9 cellular contexts compared by ENCODE assay signal in genomic region chr6:142850653-142851434, GRCh38.
A peak's percentile ranks its signal among the peaks of the same experiment; 100 is the strongest.
DNase-seq lines count a peak whose midpoint lies in the region; ATAC-seq and TF ChIP-seq lines count a peak whose summit lies in the region.
"Had no signal": no experiment of that assay in that cellular context is flagged by ENCODE, and none has a peak within 500 bp of the region (broad histone marks: within the 10 kb centered on the region; RNA-seq: fewer than 3 reads in every experiment).

No MANE protein-coding gene starts in this region.

- H3K9me3 ChIP-seq in psoas muscle, result no peaks in the 10 kb centered on the region

- peaks cover 5% of the 10 kb centered on the region for H3K9me2 ChIP-seq in GM23338 (ENCODE audit: insufficient read depth)

- CTCF ChIA-PET in activated CD4-positive, alpha-beta memory T cell treated with anti-CD3 and anti-CD28 coated beads, Interleukin-2, amount 10 ng/mL, durations not matched to agents 7 days and 5 days (lab: Charles Lee), result interaction anchor here (1.3 to 1.6 kb wide), 2 partner anchors 8 to 75 kb away, joined by 3 to 4 read pairs; no protein-coding TSS in a partner anchor

- 44 to 78% (median 57%) methylated on average over 3 of the region's 3 CpGs for WGBS in psoas muscle, 3 donors

- no peak overlapping the region for H2AFZ ChIP-seq in GM23338

- H3K9me3 Mint-ChIP-seq in activated T-cell treated with anti-CD3 and anti-CD28 coated beads, Interleukin-2, amount 50 U/mL, for 4 hours, result peaks cover 5% of the 10 kb centered on the region
- H3K9me3 Mint-ChIP-seq in activated CD4-positive, alpha-beta memory T cell treated with anti-CD3 and anti-CD28 coated beads, Interleukin-2, amount 10 ng/mL, durations not matched to agents 7 days and 5 days, result no peaks in the 10 kb centered on the region
- H3K9me3 Mint-ChIP-seq in nephron progenitor cell, result no peaks in the 10 kb centered on the region
- no peaks in the 10 kb centered on the region for H3K9me3 Mint-ChIP-seq in GM23338

- H3K79me2 ChIP-seq in GM23338 (replicated peaks; ENCODE audit: insufficient read depth), result no peaks in the 10 kb centered on the region

- H4K20me1 ChIP-seq in GM23338 (replicated peaks; ENCODE audit: insufficient read depth), result no peaks in the 10 kb centered on the region

- peak; percentile 40 for DNase-seq in activated T-cell treated with anti-CD3 and anti-CD28 coated beads, Interleukin-2, amount 50 U/mL, for 4 hours
- DNase-seq in activated T-cell treated with anti-CD3 and anti-CD28 coated beads, Interleukin-2, amount 50 U/mL, for 48 hours, result no peak
- DNase-seq in activated CD4-positive, alpha-beta memory T cell treated with anti-CD3 and anti-CD28 coated beads, Interleukin-2, amount 10 ng/mL, durations not matched to agents 7 days and 5 days, result peak; percentile 52
- DNase-seq in psoas muscle (no peak), nephron progenitor cell (no peak), GM23338 (ENCODE audit: low spot score) (no peak), superior temporal gyrus (ENCODE audit: extremely low spot score) (no peak)
- DNase-seq: DND-41 had no signal

- intact Hi-C loops in psoas muscle (cut with DNase I), result no loop called here

- H3K4me1 Mint-ChIP-seq in activated T-cell treated with anti-CD3 and anti-CD28 coated beads, Interleukin-2, amount 50 U/mL, for 4 hours (ENCODE audit: low read depth), result peaks cover 97% of the 10 kb centered on the region
- H3K4me1 Mint-ChIP-seq in activated CD4-positive, alpha-beta memory T cell treated with anti-CD3 and anti-CD28 coated beads, Interleukin-2, amount 10 ng/mL, durations not matched to agents 7 days and 5 days, result peaks cover 93% of the 10 kb centered on the region
- H3K4me1 Mint-ChIP-seq in nephron progenitor cell (peaks cover 54% of the 10 kb centered on the region), GM23338 (peaks cover 50% of the 10 kb centered on the region)

- POLR2A ChIA-PET in activated CD4-positive, alpha-beta memory T cell treated with anti-CD3 and anti-CD28 coated beads, Interleukin-2, amount 10 ng/mL, durations not matched to agents 7 days and 5 days (lab: Charles Lee), result interaction anchor here (0.6 to 13.2 kb wide), 8 partner anchors 6 to 96 kb away, joined by 3 to 202 read pairs (median 6); no protein-coding TSS in a partner anchor

- H3K4me1 ChIP-seq in psoas muscle (peaks cover 88% of the 10 kb centered on the region), GM23338 (ENCODE audit: insufficient read depth) (peaks cover 35% of the 10 kb centered on the region)

- no peaks in the 10 kb centered on the region for H3F3A ChIP-seq in GM23338 (replicated peaks; ENCODE audit: low read depth)

- peak; percentile 73 to 74 for ATAC-seq in activated T-cell treated with anti-CD3 and anti-CD28 coated beads, Interleukin-2, amount 50 U/mL, for 4 hours
- peak; percentile 41 for ATAC-seq in HG03139 (IDR thresholded peaks at IDR 0.05; ENCODE audit: unreplicated experiment)
- ATAC-seq in psoas muscle, result no peak
- ATAC-seq in GM23338, result no peak

- peak overlapping the region; percentile 44 for H3K27ac Mint-ChIP-seq in activated CD4-positive, alpha-beta memory T cell treated with anti-CD3 and anti-CD28 coated beads, Interleukin-2, amount 10 ng/mL, durations not matched to agents 7 days and 5 days
- H3K27ac Mint-ChIP-seq in nephron progenitor cell, result no peak overlapping the region
- H3K27ac Mint-ChIP-seq in GM23338, result no peak overlapping the region

- no peak overlapping the region for H3K4me3 ChIP-seq in psoas muscle
- H3K4me3 ChIP-seq in GM23338, result no peak overlapping the region

- no peak overlapping the region for H3K4me2 ChIP-seq in GM23338

- peaks cover 26% of the 10 kb centered on the region for H3K36me3 Mint-ChIP-seq in activated T-cell treated with anti-CD3 and anti-CD28 coated beads, Interleukin-2, amount 50 U/mL, for 4 hours (ENCODE audit: insufficient read depth)
- peaks cover 14% of the 10 kb centered on the region for H3K36me3 Mint-ChIP-seq in activated CD4-positive, alpha-beta memory T cell treated with anti-CD3 and anti-CD28 coated beads, Interleukin-2, amount 10 ng/mL, durations not matched to agents 7 days and 5 days (ENCODE audit: low read depth)
- no peaks in the 10 kb centered on the region for H3K36me3 Mint-ChIP-seq in nephron progenitor cell (ENCODE audit: low read depth)
- no peaks in the 10 kb centered on the region for H3K36me3 Mint-ChIP-seq in GM23338 (ENCODE audit: low read depth)

- no peaks in the 10 kb centered on the region for H3K36me3 ChIP-seq in psoas muscle (ENCODE audit: insufficient read depth in 1 of 2, low read depth in 1 of 2)
- no peaks in the 10 kb centered on the region for H3K36me3 ChIP-seq in GM23338 (ENCODE audit: insufficient read depth)

- peak overlapping the region; percentile 89 for H3K27ac ChIP-seq in psoas muscle
- H3K27ac ChIP-seq in GM23338 (ENCODE audit: low read depth), result no peak overlapping the region

- TF ChIP-seq CTCF in psoas muscle (IDR thresholded peaks at IDR 0.05) (no peak), nephron progenitor cell (IDR thresholded peaks at IDR 0.05) (no peak), GM23338 (conservative IDR thresholded peaks at IDR 0.05; ENCODE audit: low read depth in 2 of 2) (no peak)

- H3K4me3 Mint-ChIP-seq in activated T-cell treated with anti-CD3 and anti-CD28 coated beads, Interleukin-2, amount 50 U/mL, for 4 hours, result peak overlapping the region; percentile 50
- peak overlapping the region; percentile 4 for H3K4me3 Mint-ChIP-seq in activated CD4-positive, alpha-beta memory T cell treated with anti-CD3 and anti-CD28 coated beads, Interleukin-2, amount 10 ng/mL, durations not matched to agents 7 days and 5 days
- H3K4me3 Mint-ChIP-seq in nephron progenitor cell, result no peak overlapping the region
- H3K4me3 Mint-ChIP-seq in GM23338, result no peak overlapping the region

- H3K27me3 ChIP-seq in psoas muscle (ENCODE audit: insufficient read depth in 3 of 3, low read length in 2 of 3) (no peaks in the 10 kb centered on the region), GM23338 (ENCODE audit: insufficient read depth) (no peaks in the 10 kb centered on the region)

- no peaks in the 10 kb centered on the region for H3K27me3 Mint-ChIP-seq in activated T-cell treated with anti-CD3 and anti-CD28 coated beads, Interleukin-2, amount 50 U/mL, for 4 hours (ENCODE audit: low read depth)
- no peaks in the 10 kb centered on the region for H3K27me3 Mint-ChIP-seq in activated CD4-positive, alpha-beta memory T cell treated with anti-CD3 and anti-CD28 coated beads, Interleukin-2, amount 10 ng/mL, durations not matched to agents 7 days and 5 days
- H3K27me3 Mint-ChIP-seq in nephron progenitor cell (ENCODE audit: low read depth, poor library complexity), result peaks cover 3% of the 10 kb centered on the region
- no peaks in the 10 kb centered on the region for H3K27me3 Mint-ChIP-seq in GM23338 (ENCODE audit: insufficient read depth, low read depth, poor library complexity)

TF ChIP-seq in GM23338, 12 proteins besides CTCF, POLR2A, EP300 and RAD21 (continues in another document):
- TF ChIP-seq POLR2AphosphoS5 (IDR thresholded peaks at IDR 0.05; ENCODE audit: low read depth) (no peak), NANOG (IDR thresholded peaks at IDR 0.05; ENCODE audit: borderline replicate concordance) (no peak), ZNF114 (CRISPR knock-in tag; IDR thresholded peaks at IDR 0.05) (no peak), JUNB (IDR thresholded peaks at IDR 0.05; ENCODE audit: unreplicated experiment) (no peak), EZH2 (IDR thresholded peaks at IDR 0.05; ENCODE audit: low read depth, unreplicated experiment) (no peak), ZNF331 (CRISPR knock-in tag; IDR thresholded peaks at IDR 0.05; ENCODE audit: low read depth) (no peak)
- TF ChIP-seq, protein P1, sequence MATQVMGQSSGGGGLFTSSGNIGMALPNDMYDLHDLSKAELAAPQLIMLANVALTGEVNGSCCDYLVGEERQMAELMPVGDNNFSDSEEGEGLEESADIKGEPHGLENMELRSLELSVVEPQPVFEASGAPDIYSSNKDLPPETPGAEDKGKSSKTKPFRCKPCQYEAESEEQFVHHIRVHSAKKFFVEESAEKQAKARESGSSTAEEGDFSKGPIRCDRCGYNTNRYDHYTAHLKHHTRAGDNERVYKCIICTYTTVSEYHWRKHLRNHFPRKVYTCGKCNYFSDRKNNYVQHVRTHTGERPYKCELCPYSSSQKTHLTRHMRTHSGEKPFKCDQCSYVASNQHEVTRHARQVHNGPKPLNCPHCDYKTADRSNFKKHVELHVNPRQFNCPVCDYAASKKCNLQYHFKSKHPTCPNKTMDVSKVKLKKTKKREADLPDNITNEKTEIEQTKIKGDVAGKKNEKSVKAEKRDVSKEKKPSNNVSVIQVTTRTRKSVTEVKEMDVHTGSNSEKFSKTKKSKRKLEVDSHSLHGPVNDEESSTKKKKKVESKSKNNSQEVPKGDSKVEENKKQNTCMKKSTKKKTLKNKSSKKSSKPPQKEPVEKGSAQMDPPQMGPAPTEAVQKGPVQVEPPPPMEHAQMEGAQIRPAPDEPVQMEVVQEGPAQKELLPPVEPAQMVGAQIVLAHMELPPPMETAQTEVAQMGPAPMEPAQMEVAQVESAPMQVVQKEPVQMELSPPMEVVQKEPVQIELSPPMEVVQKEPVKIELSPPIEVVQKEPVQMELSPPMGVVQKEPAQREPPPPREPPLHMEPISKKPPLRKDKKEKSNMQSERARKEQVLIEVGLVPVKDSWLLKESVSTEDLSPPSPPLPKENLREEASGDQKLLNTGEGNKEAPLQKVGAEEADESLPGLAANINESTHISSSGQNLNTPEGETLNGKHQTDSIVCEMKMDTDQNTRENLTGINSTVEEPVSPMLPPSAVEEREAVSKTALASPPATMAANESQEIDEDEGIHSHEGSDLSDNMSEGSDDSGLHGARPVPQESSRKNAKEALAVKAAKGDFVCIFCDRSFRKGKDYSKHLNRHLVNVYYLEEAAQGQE (IDR thresholded peaks at IDR 0.05; ENCODE audit: unreplicated experiment), result no peak

Comparison
In these comparisons a context has a peak if more than half of its experiments do, and no peak if none do; other contexts are left out.
1. DNase-seq: peak in activated T-cell treated with anti-CD3 and anti-CD28 coated beads, Interleukin-2, amount 50 U/mL, for 4 hours (single experiment) and activated CD4-positive, alpha-beta memory T cell treated with anti-CD3 and anti-CD28 coated beads, Interleukin-2, amount 10 ng/mL, durations not matched to agents 7 days and 5 days (single experiment); none in activated T-cell treated with anti-CD3 and anti-CD28 coated beads, Interleukin-2, amount 50 U/mL, for 48 hours (0 of 2), psoas muscle (0 of 2), nephron progenitor cell (single experiment), GM23338 (single experiment) and superior temporal gyrus (single experiment).
2. ATAC-seq: peak in activated T-cell treated with anti-CD3 and anti-CD28 coated beads, Interleukin-2, amount 50 U/mL, for 4 hours (2 of 2) and HG03139 (single experiment); none in psoas muscle (0 of 4) and GM23338 (single experiment).
3. H3K4me3 Mint-ChIP-seq: peak in activated T-cell treated with anti-CD3 and anti-CD28 coated beads, Interleukin-2, amount 50 U/mL, for 4 hours (single experiment) and activated CD4-positive, alpha-beta memory T cell treated with anti-CD3 and anti-CD28 coated beads, Interleukin-2, amount 10 ng/mL, durations not matched to agents 7 days and 5 days (single experiment); none in nephron progenitor cell (single experiment) and GM23338 (single experiment).